In the genomic region with DNA sequence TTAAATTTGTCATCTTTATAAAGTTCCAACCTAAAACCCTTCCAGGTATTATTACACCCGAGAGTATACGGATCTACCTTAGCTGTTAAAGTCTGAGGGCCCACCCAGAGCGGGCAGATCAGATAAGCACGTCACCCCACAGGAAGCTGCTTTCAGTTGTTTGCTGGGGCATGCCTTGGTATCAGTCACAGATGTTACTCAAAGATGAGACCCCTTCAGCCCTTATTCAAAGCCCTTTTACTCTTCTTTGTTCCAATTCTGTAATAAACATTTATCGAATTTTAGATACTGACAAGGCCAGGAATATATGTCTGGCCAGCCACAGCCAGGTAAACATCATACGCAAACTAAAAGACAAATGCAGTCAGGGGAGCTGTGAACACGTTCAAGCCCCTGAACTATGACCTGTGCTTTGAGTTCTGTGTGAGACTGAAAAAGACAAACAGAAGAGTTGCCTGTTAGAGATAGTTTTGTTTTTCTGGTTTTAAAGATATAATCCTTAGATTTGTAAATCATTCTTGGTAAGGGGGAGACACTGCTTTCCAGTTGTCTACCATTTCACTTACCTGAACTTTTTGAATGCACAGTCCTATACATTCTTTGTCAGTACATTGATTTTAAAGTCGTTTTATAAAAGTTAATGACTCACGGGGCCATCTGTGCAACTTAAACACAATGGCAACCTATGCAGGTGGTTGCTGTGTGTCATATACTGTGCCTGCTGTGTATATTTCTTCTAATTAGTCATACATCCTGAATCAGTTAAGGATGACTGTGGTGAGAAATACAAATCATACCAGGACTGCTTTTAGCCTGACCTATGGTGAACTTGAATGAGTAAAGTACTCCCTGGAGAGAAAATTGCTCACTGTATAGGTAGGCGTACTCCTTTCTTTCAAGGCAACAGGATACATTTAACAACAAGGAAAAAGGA, we compare ENCODE assay signal across 9 cellular contexts.
DNase-seq lines count a peak whose midpoint lies in the region; ATAC-seq and TF ChIP-seq lines count a peak whose summit lies in the region.
"Had no signal": no experiment of that assay in that cellular context is flagged by ENCODE, and none has a peak within 500 bp of the region (broad histone marks: within the 10 kb centered on the region; RNA-seq: fewer than 3 reads in every experiment).

No MANE protein-coding gene starts in this region.

- CTCF ChIA-PET in activated CD8-positive, alpha-beta memory T cell treated with anti-CD3 and anti-CD28 coated beads, Interleukin-2, amount 10 ng/mL, durations not matched to agents 7 days and 5 days (lab: Charles Lee) = interaction anchor here (0.6 to 1.3 kb wide), 2 partner anchors 89 to 487 kb away, joined by 3 read pairs; no protein-coding TSS in a partner anchor

- no peak overlapping the region for H3K9ac ChIP-seq in trophoblast cell (ENCODE audit: low read length)

- H2AK5ac ChIP-seq in trophoblast cell (ENCODE audit: low read length) = peak overlapping the region; percentile 26

- no peak overlapping the region for H3K23ac ChIP-seq in trophoblast cell (ENCODE audit: low read length)

- no peaks in the 10 kb centered on the region for H3K36me3 ChIP-seq in brain microvascular endothelial cell (replicated peaks)
- no peaks in the 10 kb centered on the region for H3K36me3 ChIP-seq in trophoblast cell (ENCODE audit: control insufficient read depth in 1 of 2, insufficient read depth in 2 of 2, low read length in 2 of 2)
- H3K36me3 ChIP-seq: cardiac muscle cell had no signal

- H3K14ac ChIP-seq in trophoblast cell (ENCODE audit: low read length) = peak overlapping the region; percentile 20

- no peaks in the 10 kb centered on the region for H3K79me2 ChIP-seq in trophoblast cell (ENCODE audit: control insufficient read depth, insufficient read depth, low read length, poor library complexity)

- ATAC-seq in activated CD8-positive, alpha-beta memory T cell treated with anti-CD3 and anti-CD28 coated beads, Interleukin-2, amount 10 ng/mL, durations not matched to agents 7 days and 5 days = peak; percentile 93
- peak; percentile 98 for ATAC-seq in HG02610 (IDR thresholded peaks at IDR 0.05; ENCODE audit: unreplicated experiment)

- H3K27me3 ChIP-seq in brain microvascular endothelial cell (replicated peaks) = no peaks in the 10 kb centered on the region
- no peaks in the 10 kb centered on the region for H3K27me3 ChIP-seq in trophoblast cell (ENCODE audit: insufficient read depth, low read length)
- H3K27me3 ChIP-seq: cardiac muscle cell had no signal

- H3K9me3 Mint-ChIP-seq in activated CD8-positive, alpha-beta memory T cell treated with anti-CD3 and anti-CD28 coated beads, Interleukin-2, amount 10 ng/mL, durations not matched to agents 7 days and 5 days (ENCODE audit: low read depth) = peaks cover 6% of the 10 kb centered on the region

- no peak overlapping the region for H3K4me3 ChIP-seq in brain microvascular endothelial cell (ENCODE audit: low read depth, low read length)
- no peak overlapping the region for H3K4me3 ChIP-seq in trophoblast cell (ENCODE audit: low read depth, low read length)
- H3K4me3 ChIP-seq: cardiac muscle cell had no signal

- WGBS in trophoblast cell (ENCODE audit: extremely low coverage, insufficient coverage, insufficient read length) = no CpG with 5 or more reads among the region's 10 CpGs

- H3K27ac Mint-ChIP-seq in activated CD8-positive, alpha-beta memory T cell treated with anti-CD3 and anti-CD28 coated beads, Interleukin-2, amount 10 ng/mL, durations not matched to agents 7 days and 5 days = peak overlapping the region; percentile 90

- peaks cover 13% of the 10 kb centered on the region in 2 experiments for H3K4me1 ChIP-seq in trophoblast cell (ENCODE audit: control insufficient read depth in 1 of 2, insufficient read depth in 2 of 2, low read length in 2 of 2)

- peak overlapping the region; percentile 70 for H2BK5ac ChIP-seq in trophoblast cell (ENCODE audit: low read depth, low read length, poor library complexity)

- peak overlapping the region; percentile 63 for H2BK12ac ChIP-seq in trophoblast cell (ENCODE audit: low read length)

- H4K91ac ChIP-seq in trophoblast cell (ENCODE audit: low read depth, low read length) = peak overlapping the region; percentile 82

- no peak overlapping the region for H3K4me2 ChIP-seq in trophoblast cell (ENCODE audit: low read length)

- H4K8ac ChIP-seq in trophoblast cell (ENCODE audit: low read depth, low read length) = peak overlapping the region; percentile 17

- no peaks in the 10 kb centered on the region for H3K9me3 ChIP-seq in trophoblast cell (ENCODE audit: insufficient read depth, low read depth, low read length)

- H3K4me3 Mint-ChIP-seq in activated CD8-positive, alpha-beta memory T cell treated with anti-CD3 and anti-CD28 coated beads, Interleukin-2, amount 10 ng/mL, durations not matched to agents 7 days and 5 days = peak overlapping the region; percentile 30

- peaks cover 24% of the 10 kb centered on the region for H3K79me1 ChIP-seq in trophoblast cell (ENCODE audit: low read length)

- TF ChIP-seq CTCF in brain microvascular endothelial cell (IDR thresholded peaks at IDR 0.05; ENCODE audit: low read depth, low read length, missing control alignments) = no peak

- H3K27me3 Mint-ChIP-seq in activated CD8-positive, alpha-beta memory T cell treated with anti-CD3 and anti-CD28 coated beads, Interleukin-2, amount 10 ng/mL, durations not matched to agents 7 days and 5 days = no peaks in the 10 kb centered on the region

- H3K36me3 Mint-ChIP-seq in activated CD8-positive, alpha-beta memory T cell treated with anti-CD3 and anti-CD28 coated beads, Interleukin-2, amount 10 ng/mL, durations not matched to agents 7 days and 5 days = peaks cover 5% of the 10 kb centered on the region

- H3K4ac ChIP-seq in trophoblast cell (ENCODE audit: low read depth, low read length) = no peak overlapping the region

- peak overlapping the region; percentile 91 for H2BK120ac ChIP-seq in trophoblast cell (ENCODE audit: insufficient read depth, low read length, poor library complexity)

- H2AFZ ChIP-seq in trophoblast cell (ENCODE audit: insufficient read depth, low read length, poor library complexity) = no peak overlapping the region

- in situ Hi-C loops in brain microvascular endothelial cell (cut with HindIII; ENCODE audit: low pct_ligation_motif_present, low sequenced_read_pairs) = no loop called here

- no peak overlapping the region for H3K18ac ChIP-seq in trophoblast cell (ENCODE audit: low read length)

- H3K4me1 Mint-ChIP-seq in activated CD8-positive, alpha-beta memory T cell treated with anti-CD3 and anti-CD28 coated beads, Interleukin-2, amount 10 ng/mL, durations not matched to agents 7 days and 5 days = peaks cover 33% of the 10 kb centered on the region

- H4K12ac ChIP-seq in trophoblast cell (ENCODE audit: low read depth, low read length) = no peak overlapping the region

- H3K27ac ChIP-seq in brain microvascular endothelial cell (peak overlapping the region; percentile 91), trophoblast cell (ENCODE audit: low read depth, low read length) (peak overlapping the region; percentile 70)
- H3K27ac ChIP-seq: cardiac muscle cell had no signal

- peak; percentile 74 for DNase-seq in activated CD8-positive, alpha-beta memory T cell treated with anti-CD3 and anti-CD28 coated beads, Interleukin-2, amount 10 ng/mL, durations not matched to agents 7 days and 5 days
- DNase-seq in activated CD8-positive, alpha-beta memory T cell treated with anti-CD3 and anti-CD28 coated beads, Interleukin-2, amount 50 U/mL, for 4 hours = no peak
- DNase-seq in NCI-H146 (lab: John Stamatoyannopoulos, UW) (peak; percentile 72), brain microvascular endothelial cell (peak; percentile 94), trophoblast cell (peak; percentile 82 to 89), NCI-H128 (lab: John Stamatoyannopoulos, UW; ENCODE audit: unreplicated experiment) (no peak), medulla oblongata (ENCODE audit: extremely low spot score) (no peak)

Comparison
In these comparisons a context has a peak if more than half of its experiments do, and no peak if none do; other contexts are left out.
1. DNase-seq: peak in activated CD8-positive, alpha-beta memory T cell treated with anti-CD3 and anti-CD28 coated beads, Interleukin-2, amount 10 ng/mL, durations not matched to agents 7 days and 5 days (single experiment), NCI-H146 (single experiment), brain microvascular endothelial cell (single experiment) and trophoblast cell (2 of 2); none in activated CD8-positive, alpha-beta memory T cell treated with anti-CD3 and anti-CD28 coated beads, Interleukin-2, amount 50 U/mL, for 4 hours (single experiment), NCI-H128 (single experiment) and medulla oblongata (single experiment).